15 cellular contexts compared by ENCODE assay signal in genomic region chr20:32562495-32562911, GRCh38. TPM values are rescaled to one million over a fixed set of nuclear protein-coding genes. Genes with fewer than 3 reads are reported as not detected.
DNase-seq lines count a peak whose midpoint lies in the region; ATAC-seq and TF ChIP-seq lines count a peak whose summit lies in the region.
"Had no signal": no experiment of that assay in that cellular context is flagged by ENCODE, and none has a peak within 500 bp of the region (broad histone marks: within the 10 kb centered on the region; RNA-seq: fewer than 3 reads in every experiment).

No MANE protein-coding gene starts in this region.

- CTCF ChIA-PET in activated CD8-positive, alpha-beta T cell treated with anti-CD3 and anti-CD28 coated beads, Interleukin-2, amount 10 ng/mL, durations not matched to agents 7 days and 5 days (lab: Charles Lee), result no interaction called here

- ATAC-seq in activated CD8-positive, alpha-beta T cell treated with anti-CD3 and anti-CD28 coated beads, Interleukin-2, amount 10 ng/mL, durations not matched to agents 7 days and 5 days, result no peak
- no peak for ATAC-seq in memory B cell (ENCODE audit: low read depth)

- H3K4me1 Mint-ChIP-seq in activated naive CD4-positive, alpha-beta T cell treated with anti-CD3 and anti-CD28 coated beads, Interleukin-2, amount 50 U/mL, for 24 hours, result peaks cover 55% of the 10 kb centered on the region
- H3K4me1 Mint-ChIP-seq in activated CD8-positive, alpha-beta T cell treated with anti-CD3 and anti-CD28 coated beads, Interleukin-2, amount 10 ng/mL, durations not matched to agents 7 days and 5 days (ENCODE audit: low read depth), result peaks cover 22% of the 10 kb centered on the region
- H3K4me1 Mint-ChIP-seq in memory B cell (peaks cover 19% of the 10 kb centered on the region), type B pancreatic cell (ENCODE audit: unreplicated experiment) (peaks cover 42% of the 10 kb centered on the region)

- POLR2A ChIA-PET in activated CD8-positive, alpha-beta T cell treated with anti-CD3 and anti-CD28 coated beads, Interleukin-2, amount 10 ng/mL, durations not matched to agents 7 days and 5 days (lab: Charles Lee), result no interaction called here

- no peak for DNase-seq in activated naive CD4-positive, alpha-beta T cell treated with anti-CD3 and anti-CD28 coated beads, Interleukin-2, amount 50 U/mL, for 16 hours
- DNase-seq in activated CD8-positive, alpha-beta T cell treated with anti-CD3 and anti-CD28 coated beads, Interleukin-2, amount 10 ng/mL, durations not matched to agents 7 days and 5 days, result no peak
- DNase-seq in memory B cell (ENCODE audit: low spot score in 2 of 2), result no peak
- no peak for DNase-seq in type B pancreatic cell (ENCODE audit: extremely low spot score, unreplicated experiment)
- DNase-seq in hepatic stellate cell (ENCODE audit: low spot score), result no peak
- no peak for DNase-seq in OCI-M1 (lab: John Stamatoyannopoulos, UW)
- no peak for DNase-seq in SIG-M5 (lab: John Stamatoyannopoulos, UW)
- DNase-seq: ACHN; activated CD4-positive, alpha-beta T cell treated with anti-CD3 and anti-CD28 coated beads, Interleukin-2, amount 10 ng/mL, durations not matched to agents 24 days and 14 days; activated gamma-delta T cell; cerebellar nuclear complex; head of caudate nucleus; left ventricle myocardium inferior had no signal

- peak overlapping the region; percentile 70 for H3K27ac Mint-ChIP-seq in activated naive CD4-positive, alpha-beta T cell treated with anti-CD3 and anti-CD28 coated beads, Interleukin-2, amount 50 U/mL, for 24 hours
- peak overlapping the region; percentile 43 for H3K27ac Mint-ChIP-seq in activated CD8-positive, alpha-beta T cell treated with anti-CD3 and anti-CD28 coated beads, Interleukin-2, amount 10 ng/mL, durations not matched to agents 7 days and 5 days
- H3K27ac Mint-ChIP-seq in memory B cell, result peak overlapping the region; percentile 76
- peak overlapping the region; percentile 70 for H3K27ac Mint-ChIP-seq in type B pancreatic cell
- H3K27ac Mint-ChIP-seq: activated CD4-positive, alpha-beta T cell treated with anti-CD3 and anti-CD28 coated beads, Interleukin-2, amount 10 ng/mL, durations not matched to agents 24 days and 14 days; T-helper 1 cell treated with Interleukin-12 subunit alpha and Interleukin-12 subunit beta and Interleukin-4 antibody, amounts not matched to agents 30 μg/mL and 1 μg/mL, for 36 hours had no signal

- no peak overlapping the region for H3K4me3 Mint-ChIP-seq in activated naive CD4-positive, alpha-beta T cell treated with anti-CD3 and anti-CD28 coated beads, Interleukin-2, amount 50 U/mL, for 24 hours
- H3K4me3 Mint-ChIP-seq in activated CD8-positive, alpha-beta T cell treated with anti-CD3 and anti-CD28 coated beads, Interleukin-2, amount 10 ng/mL, durations not matched to agents 7 days and 5 days, result no peak overlapping the region
- H3K4me3 Mint-ChIP-seq in memory B cell (no peak overlapping the region), type B pancreatic cell (peak overlapping the region; percentile 57)
- H3K4me3 Mint-ChIP-seq: activated CD4-positive, alpha-beta T cell treated with anti-CD3 and anti-CD28 coated beads, Interleukin-2, amount 10 ng/mL, durations not matched to agents 24 days and 14 days; T-helper 1 cell treated with Interleukin-12 subunit alpha and Interleukin-12 subunit beta and Interleukin-4 antibody, amounts not matched to agents 30 μg/mL and 1 μg/mL, for 36 hours had no signal

- H3K36me3 Mint-ChIP-seq in activated naive CD4-positive, alpha-beta T cell treated with anti-CD3 and anti-CD28 coated beads, Interleukin-2, amount 50 U/mL, for 24 hours, result peaks cover 3% of the 10 kb centered on the region
- H3K36me3 Mint-ChIP-seq in activated CD8-positive, alpha-beta T cell treated with anti-CD3 and anti-CD28 coated beads, Interleukin-2, amount 10 ng/mL, durations not matched to agents 7 days and 5 days (ENCODE audit: low read depth), result no peaks in the 10 kb centered on the region
- H3K36me3 Mint-ChIP-seq in memory B cell, result peaks cover 2% of the 10 kb centered on the region
- H3K36me3 Mint-ChIP-seq in type B pancreatic cell, result no peaks in the 10 kb centered on the region

- H3K27me3 Mint-ChIP-seq in activated naive CD4-positive, alpha-beta T cell treated with anti-CD3 and anti-CD28 coated beads, Interleukin-2, amount 50 U/mL, for 24 hours, result no peaks in the 10 kb centered on the region
- H3K27me3 Mint-ChIP-seq in activated CD8-positive, alpha-beta T cell treated with anti-CD3 and anti-CD28 coated beads, Interleukin-2, amount 10 ng/mL, durations not matched to agents 7 days and 5 days (ENCODE audit: low read depth), result no peaks in the 10 kb centered on the region
- no peaks in the 10 kb centered on the region for H3K27me3 Mint-ChIP-seq in memory B cell
- no peaks in the 10 kb centered on the region for H3K27me3 Mint-ChIP-seq in type B pancreatic cell
- H3K27me3 Mint-ChIP-seq: activated CD4-positive, alpha-beta T cell treated with anti-CD3 and anti-CD28 coated beads, Interleukin-2, amount 10 ng/mL, durations not matched to agents 24 days and 14 days had no signal

- no peaks in the 10 kb centered on the region for H3K9me3 Mint-ChIP-seq in activated naive CD4-positive, alpha-beta T cell treated with anti-CD3 and anti-CD28 coated beads, Interleukin-2, amount 50 U/mL, for 24 hours
- H3K9me3 Mint-ChIP-seq in activated CD8-positive, alpha-beta T cell treated with anti-CD3 and anti-CD28 coated beads, Interleukin-2, amount 10 ng/mL, durations not matched to agents 7 days and 5 days (ENCODE audit: insufficient read depth), result no peaks in the 10 kb centered on the region
- H3K9me3 Mint-ChIP-seq in memory B cell (no peaks in the 10 kb centered on the region), type B pancreatic cell (no peaks in the 10 kb centered on the region)
- H3K9me3 Mint-ChIP-seq: activated CD4-positive, alpha-beta T cell treated with anti-CD3 and anti-CD28 coated beads, Interleukin-2, amount 10 ng/mL, durations not matched to agents 24 days and 14 days; T-helper 1 cell treated with Interleukin-12 subunit alpha and Interleukin-12 subunit beta and Interleukin-4 antibody, amounts not matched to agents 30 μg/mL and 1 μg/mL, for 36 hours had no signal

- no peak for TF ChIP-seq CTCF in type B pancreatic cell (conservative IDR thresholded peaks at IDR 0.05)

RNA-seq across cellular contexts. Expression of gene NOL4L, which starts 22.6 kb away (rescaled TPM):
- 10 to 100 TPM; 22.2 to 24.5 TPM for total RNA-seq in activated CD8-positive, alpha-beta T cell treated with anti-CD3 and anti-CD28 coated beads, Interleukin-2, amount 10 ng/mL, durations not matched to agents 7 days and 5 days
- 27.7 and 44.5 TPM in 2 replicates for total RNA-seq in type B pancreatic cell (ENCODE audit: low replicate concordance)
